24 cellular contexts compared by ENCODE assay signal in the genomic region with DNA sequence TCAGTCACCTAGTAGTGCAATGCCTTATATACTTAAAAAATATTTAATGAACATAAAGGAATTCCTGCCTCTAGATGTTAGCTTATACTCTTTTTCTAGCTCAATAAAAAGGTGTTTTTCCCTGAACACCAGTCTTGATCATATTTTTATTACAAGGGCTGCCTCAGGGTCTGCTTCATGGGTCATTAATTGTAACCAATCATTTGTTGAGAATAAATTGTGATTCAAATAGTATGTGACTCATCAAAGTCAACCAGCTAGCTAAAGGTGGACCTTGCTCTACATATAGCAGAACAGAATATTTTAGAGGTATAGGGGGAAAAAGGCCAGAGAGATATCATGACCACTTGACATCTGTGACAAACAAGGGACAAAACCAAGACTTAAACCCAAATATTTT.
"Had no signal": no experiment of that assay in that cellular context is flagged by ENCODE, and none has a peak within 500 bp of the region (broad histone marks: within the 10 kb centered on the region; RNA-seq: fewer than 3 reads in every experiment).

No MANE protein-coding gene starts in this region.

- H3K4me1 ChIP-seq: esophagus muscularis mucosa, gastroesophageal sphincter, pancreas, suprapubic skin, thyroid gland had no signal

- H3K27me3 Mint-ChIP-seq: naive B cell, progenitor cell of endocrine pancreas, type B pancreatic cell had no signal

- H3K9me3 ChIP-seq: esophagus muscularis mucosa, gastroesophageal sphincter, pancreas, right lobe of liver, suprapubic skin, thyroid gland had no signal

- H3K4me3 ChIP-seq: dorsolateral prefrontal cortex, esophagus muscularis mucosa, gastroesophageal sphincter, pancreas, right lobe of liver, suprapubic skin, thyroid gland had no signal

- H3K4me3 Mint-ChIP-seq: immature natural killer cell; naive B cell; nephron; stimulated activated effector memory CD8-positive, alpha-beta T cell treated with anti-CD3 and anti-CD28 coated beads, Interleukin-12 subunit alpha, Interleukin-12 subunit beta, amount 100 ng/mL, for 72 hours; type B pancreatic cell had no signal

- ATAC-seq: gastroesophageal sphincter; pancreas; right lobe of liver; stimulated activated effector memory CD8-positive, alpha-beta T cell treated with anti-CD3 and anti-CD28 coated beads, Interleukin-12 subunit alpha, Interleukin-12 subunit beta, amount 100 ng/mL, for 72 hours; stimulated activated naive CD8-positive, alpha-beta T cell treated with anti-CD3 and anti-CD28 coated beads, Interleukin-15, Interleukin-2, amounts not matched to agents 100 U/mL and 50 U/mL, for 24 hours had no signal

- H3K4me1 Mint-ChIP-seq: nephron had no signal

- H3K9me3 Mint-ChIP-seq: immature natural killer cell; naive B cell; nephron; stimulated activated effector memory CD8-positive, alpha-beta T cell treated with anti-CD3 and anti-CD28 coated beads, Interleukin-12 subunit alpha, Interleukin-12 subunit beta, amount 100 ng/mL, for 72 hours; type B pancreatic cell had no signal

- H3K27me3 ChIP-seq: dorsolateral prefrontal cortex, esophagus muscularis mucosa, gastroesophageal sphincter, pancreas, right lobe of liver, suprapubic skin, thyroid gland had no signal

- DNase-seq: cortex of kidney; dorsolateral prefrontal cortex; effector CD8-positive, alpha-beta T cell; immature natural killer cell; kidney; mesendoderm; naive B cell; occipital lobe; pancreas; right lobe of liver; stimulated activated CD4-positive, alpha-beta T cell treated with anti-CD3 and anti-CD28 coated beads, Interleukin-4, amount 100 ng/mL, for 1 hour; stimulated activated CD8-positive, alpha-beta memory T cell treated with anti-CD3 and anti-CD28 coated beads, Interleukin-4, amount 100 ng/mL, for 48 hours; stimulated activated naive CD8-positive, alpha-beta T cell treated with anti-CD3 and anti-CD28 coated beads, Interleukin-15, Interleukin-2, amounts not matched to agents 100 U/mL and 50 U/mL, for 24 hours; thyroid gland had no signal

- H3K27ac Mint-ChIP-seq: progenitor cell of endocrine pancreas; stimulated activated effector memory CD8-positive, alpha-beta T cell treated with anti-CD3 and anti-CD28 coated beads, Interleukin-12 subunit alpha, Interleukin-12 subunit beta, amount 100 ng/mL, for 72 hours; type B pancreatic cell had no signal

- FAIRE-seq: endometrium, kidney, pancreas, urothelium cell line had no signal

- H3K27ac ChIP-seq: dorsolateral prefrontal cortex, epithelial cell of prostate, esophagus muscularis mucosa, gastroesophageal sphincter, pancreas, right lobe of liver, suprapubic skin, thyroid gland had no signal
